In genomic region chr3:153829596-153830170, GRCh38 we compare ENCODE assay signal across 1 cellular context.
TF ChIP-seq lines count a peak whose summit lies in the region.

No MANE protein-coding gene starts in this region.

TF ChIP-seq in HCT116, 20 proteins besides CTCF, POLR2A, EP300 and RAD21 (continued from another document):
- TF ChIP-seq ZBTB33 (IDR thresholded peaks at IDR 0.05; ENCODE audit: extremely low read depth, insufficient replicate concordance, low read length) = no peak
- no peak for TF ChIP-seq SP1 (IDR thresholded peaks at IDR 0.05; ENCODE audit: low read depth)
